In the genomic region with DNA sequence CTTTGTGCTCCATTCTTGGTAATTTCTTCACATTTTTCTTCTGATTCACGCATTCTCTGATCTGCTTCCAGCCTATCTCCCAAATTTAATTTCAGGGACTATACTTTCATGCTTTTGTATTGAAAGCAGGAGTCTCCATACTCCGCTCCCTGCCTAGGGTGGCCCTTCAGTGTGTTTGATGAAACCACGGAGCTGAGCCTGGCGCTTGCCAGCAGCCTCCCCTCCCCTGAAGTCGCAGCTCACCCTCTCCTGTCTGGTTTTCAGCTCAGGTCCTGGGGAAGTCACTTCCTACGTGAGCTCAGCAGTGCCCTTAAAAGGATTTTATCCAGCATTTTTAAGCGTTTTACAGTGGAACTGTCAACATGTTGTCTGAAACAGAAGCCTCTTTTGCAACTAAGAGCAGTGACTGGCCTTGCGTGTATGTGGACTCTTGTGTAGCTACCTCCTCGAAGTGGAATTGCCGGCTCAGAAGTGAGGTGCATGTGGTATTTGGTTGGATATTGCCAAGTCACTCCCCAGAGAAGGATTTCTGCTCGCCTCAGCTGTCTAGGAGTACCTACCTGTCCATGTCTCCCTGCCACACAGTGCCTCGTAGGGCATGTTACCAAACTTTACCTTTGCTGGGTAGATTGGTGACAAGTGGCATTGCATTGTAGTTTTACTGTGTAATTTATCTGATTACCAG, we compare ENCODE assay signal across 15 cellular contexts.
DNase-seq lines count a peak whose midpoint lies in the region; ATAC-seq and TF ChIP-seq lines count a peak whose summit lies in the region.
"Had no signal": no experiment of that assay in that cellular context is flagged by ENCODE, and none has a peak within 500 bp of the region (broad histone marks: within the 10 kb centered on the region; RNA-seq: fewer than 3 reads in every experiment).

No MANE protein-coding gene starts in this region.

- no peaks in the 10 kb centered on the region for H4K20me1 ChIP-seq in neural cell (ENCODE audit: insufficient read depth)

- no peak overlapping the region for H3K4me3 Mint-ChIP-seq in activated CD4-positive, alpha-beta T cell treated with anti-CD3 and anti-CD28 coated beads for 36 hours
- H3K4me3 Mint-ChIP-seq in activated CD4-positive, alpha-beta T cell treated with anti-CD3 and anti-CD28 coated beads, Interleukin-2, amount 10 ng/mL, durations not matched to agents 24 days and 14 days = no peak overlapping the region
- no peak overlapping the region for H3K4me3 Mint-ChIP-seq in naive thymus-derived CD4-positive, alpha-beta T cell
- H3K4me3 Mint-ChIP-seq: B cell had no signal

- TF ChIP-seq RAD21 in neural cell (conservative IDR thresholded peaks at IDR 0.05) = no peak

- H3K4me3 ChIP-seq in coronary artery (no peak overlapping the region), neural cell (ENCODE audit: low read length) (no peak overlapping the region), upper lobe of right lung (no peak overlapping the region)
- H3K4me3 ChIP-seq in naive thymus-derived CD4-positive, alpha-beta T cell (ENCODE audit: low read length) = no peak overlapping the region
- H3K4me3 ChIP-seq: Peyer's patch had no signal

- no peak for ATAC-seq in activated CD4-positive, alpha-beta T cell treated with anti-CD3 and anti-CD28 coated beads for 36 hours
- ATAC-seq in upper lobe of right lung (peak; percentile 82), GM18511 (IDR thresholded peaks at IDR 0.05; ENCODE audit: unreplicated experiment) (no peak)
- no peak for ATAC-seq in naive thymus-derived CD4-positive, alpha-beta T cell

- H3K9ac ChIP-seq in neural cell (ENCODE audit: low read length) = peak overlapping the region; percentile 57

- peaks cover 14% of the 10 kb centered on the region for H3K36me3 Mint-ChIP-seq in activated CD4-positive, alpha-beta T cell treated with anti-CD3 and anti-CD28 coated beads for 36 hours (ENCODE audit: low read depth)
- peaks cover 18% of the 10 kb centered on the region for H3K36me3 Mint-ChIP-seq in activated CD4-positive, alpha-beta T cell treated with anti-CD3 and anti-CD28 coated beads, Interleukin-2, amount 10 ng/mL, durations not matched to agents 24 days and 14 days (ENCODE audit: low read depth)
- peaks cover 6 to 43% (median 20%) of the 10 kb centered on the region in 5 donors for H3K36me3 Mint-ChIP-seq in naive thymus-derived CD4-positive, alpha-beta T cell

- H3K27ac ChIP-seq in coronary artery (no peak overlapping the region), neural cell (ENCODE audit: low read length) (peak overlapping the region; percentile 80), upper lobe of right lung (no peak overlapping the region)
- H3K27ac ChIP-seq in naive thymus-derived CD4-positive, alpha-beta T cell (ENCODE audit: low read depth, low read length) = no peak overlapping the region
- H3K27ac ChIP-seq: 22Rv1, Peyer's patch had no signal

- H3K9me2 ChIP-seq in neural cell (ENCODE audit: insufficient read depth, low read length) = no peaks in the 10 kb centered on the region

- CTCF ChIA-PET in activated CD4-positive, alpha-beta T cell treated with anti-CD3 and anti-CD28 coated beads for 36 hours (lab: Charles Lee) = interaction anchor here (0.5 to 8.3 kb wide), 4 partner anchors 99 to 317 kb away, joined by 3 to 64 read pairs (median 3); no protein-coding TSS in a partner anchor
- CTCF ChIA-PET in naive thymus-derived CD4-positive, alpha-beta T cell (lab: Charles Lee) = no interaction called here

- no peaks in the 10 kb centered on the region for H3K4me1 ChIP-seq in upper lobe of right lung
- H3K4me1 ChIP-seq in naive thymus-derived CD4-positive, alpha-beta T cell (ENCODE audit: control insufficient read depth in 2 of 2, insufficient read depth in 2 of 2, low read length in 2 of 2) = no peaks in the 10 kb centered on the region
- H3K4me1 ChIP-seq: Peyer's patch had no signal

- no peaks in the 10 kb centered on the region for H3K9me3 ChIP-seq in neural cell (ENCODE audit: low read length)
- H3K9me3 ChIP-seq in upper lobe of right lung = no peaks in the 10 kb centered on the region
- no peaks in the 10 kb centered on the region for H3K9me3 ChIP-seq in naive thymus-derived CD4-positive, alpha-beta T cell (ENCODE audit: control insufficient read depth in 2 of 3, low read length in 3 of 3)
- H3K9me3 ChIP-seq: Peyer's patch had no signal

- H3F3A ChIP-seq in neural cell (ENCODE audit: insufficient read depth, low read length, poor library complexity, severe bottlenecking) = no peaks in the 10 kb centered on the region

- no peaks in the 10 kb centered on the region for H3K27me3 Mint-ChIP-seq in activated CD4-positive, alpha-beta T cell treated with anti-CD3 and anti-CD28 coated beads for 36 hours
- no peaks in the 10 kb centered on the region for H3K27me3 Mint-ChIP-seq in activated CD4-positive, alpha-beta T cell treated with anti-CD3 and anti-CD28 coated beads, Interleukin-2, amount 10 ng/mL, durations not matched to agents 24 days and 14 days
- H3K27me3 Mint-ChIP-seq in naive thymus-derived CD4-positive, alpha-beta T cell = no peaks in the 10 kb centered on the region
- H3K27me3 Mint-ChIP-seq: B cell had no signal

- no peak overlapping the region for H3K4me2 ChIP-seq in neural cell (ENCODE audit: low read length)

- no peak for TF ChIP-seq CTCF in coronary artery (IDR thresholded peaks at IDR 0.05)
- TF ChIP-seq CTCF in neural cell (IDR thresholded peaks at IDR 0.05; ENCODE audit: poor library complexity, severe bottlenecking) = no peak
- TF ChIP-seq CTCF in upper lobe of right lung (IDR thresholded peaks at IDR 0.05) = no peak

- intact Hi-C loops in activated CD4-positive, alpha-beta T cell treated with anti-CD3 and anti-CD28 coated beads for 36 hours (cut with DNase I, micrococcal nuclease) = no loop called here
- intact Hi-C loops in activated CD4-positive, alpha-beta T cell treated with anti-CD3 and anti-CD28 coated beads, Interleukin-2, amount 10 ng/mL, durations not matched to agents 24 days and 14 days (cut with micrococcal nuclease) = no loop called here
- intact Hi-C loops in upper lobe of right lung (cut with DNase I) = loop anchor here (10.0 kb wide), 1 partner anchor 134 kb away; no protein-coding TSS in a partner anchor
- intact Hi-C loops in naive thymus-derived CD4-positive, alpha-beta T cell (cut with micrococcal nuclease) = loop anchor here in 1 of 2 donors (10.0 kb wide), 1 partner anchor 814 kb away; no protein-coding TSS in a partner anchor

- H3K27ac Mint-ChIP-seq in activated CD4-positive, alpha-beta T cell treated with anti-CD3 and anti-CD28 coated beads for 36 hours = peak overlapping the region; percentile 17
- no peak overlapping the region for H3K27ac Mint-ChIP-seq in activated CD4-positive, alpha-beta T cell treated with anti-CD3 and anti-CD28 coated beads, Interleukin-2, amount 10 ng/mL, durations not matched to agents 24 days and 14 days
- H3K27ac Mint-ChIP-seq in naive thymus-derived CD4-positive, alpha-beta T cell = no peak overlapping the region
- H3K27ac Mint-ChIP-seq: B cell had no signal

- H3K9me3 Mint-ChIP-seq in activated CD4-positive, alpha-beta T cell treated with anti-CD3 and anti-CD28 coated beads for 36 hours (ENCODE audit: low read depth) = peaks cover 2% of the 10 kb centered on the region
- H3K9me3 Mint-ChIP-seq in activated CD4-positive, alpha-beta T cell treated with anti-CD3 and anti-CD28 coated beads, Interleukin-2, amount 10 ng/mL, durations not matched to agents 24 days and 14 days = no peaks in the 10 kb centered on the region
- peaks cover 0 to 4% (median 0%) of the 10 kb centered on the region in 11 donors for H3K9me3 Mint-ChIP-seq in naive thymus-derived CD4-positive, alpha-beta T cell

- no peaks in the 10 kb centered on the region for H3K36me3 ChIP-seq in neural cell (ENCODE audit: insufficient read depth, low read length)
- peaks cover 38% of the 10 kb centered on the region for H3K36me3 ChIP-seq in upper lobe of right lung
- H3K36me3 ChIP-seq in naive thymus-derived CD4-positive, alpha-beta T cell (ENCODE audit: control insufficient read depth in 2 of 3, insufficient read depth in 3 of 3, low read length in 3 of 3) = peaks cover 0 to 30% (median 4%) of the 10 kb centered on the region in 3 experiments

- no peaks in the 10 kb centered on the region for H3K79me2 ChIP-seq in neural cell (replicated peaks; ENCODE audit: insufficient read depth, low read length)

- peaks cover 2% of the 10 kb centered on the region for H3K4me1 Mint-ChIP-seq in activated CD4-positive, alpha-beta T cell treated with anti-CD3 and anti-CD28 coated beads for 36 hours
- peaks cover 2% of the 10 kb centered on the region for H3K4me1 Mint-ChIP-seq in activated CD4-positive, alpha-beta T cell treated with anti-CD3 and anti-CD28 coated beads, Interleukin-2, amount 10 ng/mL, durations not matched to agents 24 days and 14 days
- peaks cover 0 to 12% (median 2%) of the 10 kb centered on the region in 7 donors for H3K4me1 Mint-ChIP-seq in naive thymus-derived CD4-positive, alpha-beta T cell

- no peak for DNase-seq in activated CD4-positive, alpha-beta T cell treated with anti-CD3 and anti-CD28 coated beads for 36 hours
- DNase-seq in activated CD4-positive, alpha-beta T cell treated with anti-CD3 and anti-CD28 coated beads, Interleukin-2, amount 10 ng/mL, durations not matched to agents 24 days and 14 days = no peak
- DNase-seq in coronary artery (ENCODE audit: low spot score) (peak; percentile 50), upper lobe of right lung (no peak), NCI-H146 (lab: John Stamatoyannopoulos, UW) (no peak)
- DNase-seq in naive thymus-derived CD4-positive, alpha-beta T cell = no peak
- DNase-seq: HCEC 1CT, NCI-H1092 treated with DMSO at 0.1 percent for 48 hours, NCI-H1694, NCI-H2081 treated with DMSO at 0.1 percent for 48 hours, Peyer's patch had no signal

- no peak overlapping the region for H2AFZ ChIP-seq in neural cell (ENCODE audit: low read depth, low read length)

- no peak for TF ChIP-seq EP300 in neural cell (conservative IDR thresholded peaks at IDR 0.05; ENCODE audit: poor library complexity, severe bottlenecking)

- POLR2A ChIA-PET in activated CD4-positive, alpha-beta T cell treated with anti-CD3 and anti-CD28 coated beads for 36 hours (lab: Charles Lee) = no interaction called here
- POLR2A ChIA-PET in naive thymus-derived CD4-positive, alpha-beta T cell (lab: Charles Lee) = no interaction called here

- H3K27me3 ChIP-seq in neural cell (ENCODE audit: insufficient read depth, low read depth, low read length) (no peaks in the 10 kb centered on the region), upper lobe of right lung (no peaks in the 10 kb centered on the region)
- no peaks in the 10 kb centered on the region for H3K27me3 ChIP-seq in naive thymus-derived CD4-positive, alpha-beta T cell (ENCODE audit: control insufficient read depth in 2 of 2, insufficient read depth in 2 of 2, low read length in 2 of 2)
- H3K27me3 ChIP-seq: Peyer's patch had no signal

TF ChIP-seq in neural cell, 6 proteins besides CTCF, POLR2A, EP300 and RAD21 (continues in another document):
- no peak for TF ChIP-seq SMC3 (conservative IDR thresholded peaks at IDR 0.05; ENCODE audit: poor library complexity)
